In the genomic region with DNA sequence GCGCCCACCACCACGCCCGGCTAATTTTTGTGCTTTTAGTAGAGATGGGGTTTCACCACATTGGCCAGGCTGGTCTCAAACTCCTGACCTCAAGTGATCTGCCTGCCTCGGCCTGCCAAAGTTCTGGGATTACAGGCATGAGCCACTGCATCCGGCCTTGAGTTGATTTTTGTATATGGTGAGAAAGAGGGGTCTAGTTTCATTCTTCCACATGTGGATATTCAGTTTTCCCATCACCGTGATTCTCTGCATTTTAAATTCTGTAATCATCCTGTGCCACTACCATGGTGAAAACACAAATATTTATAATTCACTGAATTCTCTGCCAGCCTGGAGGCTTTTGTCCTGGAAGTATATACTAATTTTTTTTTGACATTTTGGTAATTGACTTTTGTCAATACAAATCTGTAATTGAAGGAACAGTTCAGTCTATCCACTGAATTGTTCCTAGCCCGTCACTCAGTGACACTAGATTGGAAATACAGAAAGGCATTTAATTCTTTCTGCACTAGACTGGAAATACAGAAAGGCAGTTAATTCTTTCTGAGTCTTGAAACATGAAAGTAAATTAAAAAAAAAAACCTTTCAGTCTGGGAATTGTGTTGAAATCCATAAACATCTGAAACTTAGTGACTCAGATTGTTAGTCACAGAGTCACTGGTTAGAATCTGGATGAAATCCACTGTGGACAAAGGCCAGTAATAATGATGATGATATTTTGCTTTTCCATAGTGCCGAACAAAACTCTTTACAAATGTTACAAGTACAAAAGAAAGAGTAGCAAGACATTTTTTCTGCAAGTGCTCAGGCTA, we compare ENCODE assay signal across 3 cellular contexts.
TF ChIP-seq lines count a peak whose summit lies in the region.

No MANE protein-coding gene starts in this region.

TF ChIP-seq in liver, 16 proteins besides CTCF, POLR2A, EP300 and RAD21:
- TF ChIP-seq JUND (IDR thresholded peaks at IDR 0.05) (peak in 1 of 2 donors; percentile 77), HNF4A (conservative IDR thresholded peaks at IDR 0.05) (peak in 1 of 2 donors; percentile 27), RXRA (IDR thresholded peaks at IDR 0.05) (no peak), FOXA1 (IDR thresholded peaks at IDR 0.05) (no peak), SP1 (IDR thresholded peaks at IDR 0.05) (no peak)
- TF ChIP-seq, protein P1, sequence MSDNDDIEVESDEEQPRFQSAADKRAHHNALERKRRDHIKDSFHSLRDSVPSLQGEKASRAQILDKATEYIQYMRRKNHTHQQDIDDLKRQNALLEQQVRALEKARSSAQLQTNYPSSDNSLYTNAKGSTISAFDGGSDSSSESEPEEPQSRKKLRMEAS (IDR thresholded peaks at IDR 0.05) = no peak
- TF ChIP-seq, protein P2, sequence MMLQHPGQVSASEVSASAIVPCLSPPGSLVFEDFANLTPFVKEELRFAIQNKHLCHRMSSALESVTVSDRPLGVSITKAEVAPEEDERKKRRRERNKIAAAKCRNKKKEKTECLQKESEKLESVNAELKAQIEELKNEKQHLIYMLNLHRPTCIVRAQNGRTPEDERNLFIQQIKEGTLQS (IDR thresholded peaks at IDR 0.05) = peak; percentile 29

TF ChIP-seq in HepG2, 621 proteins besides CTCF, POLR2A, EP300 and RAD21 (continues in another document):
- TF ChIP-seq, protein P3, sequence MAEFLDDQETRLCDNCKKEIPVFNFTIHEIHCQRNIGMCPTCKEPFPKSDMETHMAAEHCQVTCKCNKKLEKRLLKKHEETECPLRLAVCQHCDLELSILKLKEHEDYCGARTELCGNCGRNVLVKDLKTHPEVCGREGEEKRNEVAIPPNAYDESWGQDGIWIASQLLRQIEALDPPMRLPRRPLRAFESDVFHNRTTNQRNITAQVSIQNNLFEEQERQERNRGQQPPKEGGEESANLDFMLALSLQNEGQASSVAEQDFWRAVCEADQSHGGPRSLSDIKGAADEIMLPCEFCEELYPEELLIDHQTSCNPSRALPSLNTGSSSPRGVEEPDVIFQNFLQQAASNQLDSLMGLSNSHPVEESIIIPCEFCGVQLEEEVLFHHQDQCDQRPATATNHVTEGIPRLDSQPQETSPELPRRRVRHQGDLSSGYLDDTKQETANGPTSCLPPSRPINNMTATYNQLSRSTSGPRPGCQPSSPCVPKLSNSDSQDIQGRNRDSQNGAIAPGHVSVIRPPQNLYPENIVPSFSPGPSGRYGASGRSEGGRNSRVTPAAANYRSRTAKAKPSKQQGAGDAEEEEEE (CRISPR knock-in tag; IDR thresholded peaks at IDR 0.05; ENCODE audit: borderline replicate concordance) = no peak
- TF ChIP-seq ZNF253 (CRISPR knock-in tag; IDR thresholded peaks at IDR 0.05; ENCODE audit: borderline replicate concordance) (no peak), RFX3 (CRISPR knock-in tag; IDR thresholded peaks at IDR 0.05) (no peak), REPIN1 (CRISPR knock-in tag; IDR thresholded peaks at IDR 0.05; ENCODE audit: borderline replicate concordance, low read depth) (no peak), TSC22D2 (CRISPR knock-in tag; IDR thresholded peaks at IDR 0.05; ENCODE audit: borderline replicate concordance) (no peak), ZNF547 (CRISPR knock-in tag; IDR thresholded peaks at IDR 0.05) (no peak), YEATS2 (CRISPR knock-in tag; IDR thresholded peaks at IDR 0.05; ENCODE audit: borderline replicate concordance) (no peak), PRMT3 (CRISPR knock-in tag; IDR thresholded peaks at IDR 0.05; ENCODE audit: borderline replicate concordance, low read depth) (no peak), ONECUT2 (CRISPR knock-in tag; IDR thresholded peaks at IDR 0.05) (no peak), ZFP82 (CRISPR knock-in tag; IDR thresholded peaks at IDR 0.05; ENCODE audit: borderline replicate concordance) (no peak), ZNF660 (CRISPR knock-in tag; IDR thresholded peaks at IDR 0.05; ENCODE audit: borderline replicate concordance, low read depth) (no peak), YEATS4 (CRISPR knock-in tag; IDR thresholded peaks at IDR 0.05; ENCODE audit: borderline replicate concordance) (no peak), KDM2A (CRISPR knock-in tag; IDR thresholded peaks at IDR 0.05; ENCODE audit: borderline replicate concordance, low read depth) (no peak), AHR (CRISPR knock-in tag; IDR thresholded peaks at IDR 0.05) (no peak)
- TF ChIP-seq, protein P4, sequence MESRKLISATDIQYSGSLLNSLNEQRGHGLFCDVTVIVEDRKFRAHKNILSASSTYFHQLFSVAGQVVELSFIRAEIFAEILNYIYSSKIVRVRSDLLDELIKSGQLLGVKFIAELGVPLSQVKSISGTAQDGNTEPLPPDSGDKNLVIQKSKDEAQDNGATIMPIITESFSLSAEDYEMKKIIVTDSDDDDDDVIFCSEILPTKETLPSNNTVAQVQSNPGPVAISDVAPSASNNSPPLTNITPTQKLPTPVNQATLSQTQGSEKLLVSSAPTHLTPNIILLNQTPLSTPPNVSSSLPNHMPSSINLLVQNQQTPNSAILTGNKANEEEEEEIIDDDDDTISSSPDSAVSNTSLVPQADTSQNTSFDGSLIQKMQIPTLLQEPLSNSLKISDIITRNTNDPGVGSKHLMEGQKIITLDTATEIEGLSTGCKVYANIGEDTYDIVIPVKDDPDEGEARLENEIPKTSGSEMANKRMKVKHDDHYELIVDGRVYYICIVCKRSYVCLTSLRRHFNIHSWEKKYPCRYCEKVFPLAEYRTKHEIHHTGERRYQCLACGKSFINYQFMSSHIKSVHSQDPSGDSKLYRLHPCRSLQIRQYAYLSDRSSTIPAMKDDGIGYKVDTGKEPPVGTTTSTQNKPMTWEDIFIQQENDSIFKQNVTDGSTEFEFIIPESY (CRISPR knock-in tag; IDR thresholded peaks at IDR 0.05) = no peak
- TF ChIP-seq, protein P5, sequence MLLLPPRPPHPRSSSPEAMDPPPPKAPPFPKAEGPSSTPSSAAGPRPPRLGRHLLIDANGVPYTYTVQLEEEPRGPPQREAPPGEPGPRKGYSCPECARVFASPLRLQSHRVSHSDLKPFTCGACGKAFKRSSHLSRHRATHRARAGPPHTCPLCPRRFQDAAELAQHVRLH (CRISPR knock-in tag; IDR thresholded peaks at IDR 0.05; ENCODE audit: borderline replicate concordance, low read depth) = no peak
- TF ChIP-seq, protein P6, sequence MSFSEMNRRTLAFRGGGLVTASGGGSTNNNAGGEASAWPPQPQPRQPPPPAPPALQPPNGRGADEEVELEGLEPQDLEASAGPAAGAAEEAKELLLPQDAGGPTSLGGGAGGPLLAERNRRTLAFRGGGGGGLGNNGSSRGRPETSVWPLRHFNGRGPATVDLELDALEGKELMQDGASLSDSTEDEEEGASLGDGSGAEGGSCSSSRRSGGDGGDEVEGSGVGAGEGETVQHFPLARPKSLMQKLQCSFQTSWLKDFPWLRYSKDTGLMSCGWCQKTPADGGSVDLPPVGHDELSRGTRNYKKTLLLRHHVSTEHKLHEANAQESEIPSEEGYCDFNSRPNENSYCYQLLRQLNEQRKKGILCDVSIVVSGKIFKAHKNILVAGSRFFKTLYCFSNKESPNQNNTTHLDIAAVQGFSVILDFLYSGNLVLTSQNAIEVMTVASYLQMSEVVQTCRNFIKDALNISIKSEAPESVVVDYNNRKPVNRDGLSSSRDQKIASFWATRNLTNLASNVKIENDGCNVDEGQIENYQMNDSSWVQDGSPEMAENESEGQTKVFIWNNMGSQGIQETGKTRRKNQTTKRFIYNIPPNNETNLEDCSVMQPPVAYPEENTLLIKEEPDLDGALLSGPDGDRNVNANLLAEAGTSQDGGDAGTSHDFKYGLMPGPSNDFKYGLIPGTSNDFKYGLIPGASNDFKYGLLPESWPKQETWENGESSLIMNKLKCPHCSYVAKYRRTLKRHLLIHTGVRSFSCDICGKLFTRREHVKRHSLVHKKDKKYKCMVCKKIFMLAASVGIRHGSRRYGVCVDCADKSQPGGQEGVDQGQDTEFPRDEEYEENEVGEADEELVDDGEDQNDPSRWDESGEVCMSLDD (CRISPR knock-in tag; IDR thresholded peaks at IDR 0.05; ENCODE audit: borderline replicate concordance) = no peak
- TF ChIP-seq, protein P7, sequence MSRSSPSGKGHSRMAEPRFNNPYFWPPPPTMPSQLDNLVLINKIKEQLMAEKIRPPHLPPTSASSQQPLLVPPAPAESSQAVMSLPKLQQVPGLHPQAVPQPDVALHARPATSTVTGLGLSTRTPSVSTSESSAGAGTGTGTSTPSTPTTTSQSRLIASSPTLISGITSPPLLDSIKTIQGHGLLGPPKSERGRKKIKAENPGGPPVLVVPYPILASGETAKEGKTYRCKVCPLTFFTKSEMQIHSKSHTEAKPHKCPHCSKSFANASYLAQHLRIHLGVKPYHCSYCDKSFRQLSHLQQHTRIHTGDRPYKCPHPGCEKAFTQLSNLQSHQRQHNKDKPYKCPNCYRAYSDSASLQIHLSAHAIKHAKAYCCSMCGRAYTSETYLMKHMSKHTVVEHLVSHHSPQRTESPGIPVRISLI (CRISPR knock-in tag; IDR thresholded peaks at IDR 0.05; ENCODE audit: borderline replicate concordance) = no peak

TF ChIP-seq in GM12891, 5 proteins besides CTCF, POLR2A, EP300 and RAD21:
- no peak for TF ChIP-seq POLR2AphosphoS5 (IDR thresholded peaks at IDR 0.05; ENCODE audit: low read depth, low read length)
- no peak for TF ChIP-seq SPI1 (IDR thresholded peaks at IDR 0.05; ENCODE audit: low read depth, low read length)
